ENCODE assay signal across 1 cellular context in the genomic region with DNA sequence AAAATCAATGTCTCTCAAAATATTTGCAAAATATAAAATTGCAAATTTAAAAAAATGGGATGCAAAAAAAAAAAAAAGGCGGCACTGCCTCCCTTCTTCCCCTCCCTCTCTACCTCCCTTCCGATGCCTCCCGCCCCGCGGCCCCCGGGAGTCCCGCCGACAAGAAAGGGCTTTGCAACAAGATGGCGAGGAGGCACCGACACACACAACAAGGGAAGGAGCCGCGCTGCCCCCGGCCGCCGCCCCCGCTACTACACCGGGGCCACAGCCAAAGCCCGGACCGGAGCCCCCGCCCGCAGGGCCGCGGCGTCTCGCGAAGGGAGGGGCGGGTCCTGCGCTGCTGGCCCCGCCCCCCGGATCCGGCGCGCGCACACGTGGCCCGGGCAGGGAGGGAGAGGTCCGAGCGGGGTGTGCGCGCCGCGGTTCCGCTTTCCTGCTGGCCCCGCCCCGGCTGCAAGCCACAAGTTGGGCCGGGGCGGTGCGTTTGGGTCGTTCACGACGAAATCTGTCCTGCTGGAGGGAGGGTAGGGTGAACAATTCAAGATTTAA.
TF ChIP-seq lines count a peak whose summit lies in the region.

MNT (minus strand) TSS at position 184 of the 549 bp plus-strand sequence. CDS start 348 bp downstream, outside the sequence.

TF ChIP-seq in K562, 482 proteins besides CTCF, POLR2A, EP300 and RAD21 (continued from another document and continues in another):
- TF ChIP-seq ZNF318 (IDR thresholded peaks at IDR 0.05; ENCODE audit: borderline replicate concordance in 1 of 2, low read depth in 1 of 2) (no peak), SMARCC2 (IDR thresholded peaks at IDR 0.05; ENCODE audit: low read depth) (no peak), MBD2 (IDR thresholded peaks at IDR 0.05; ENCODE audit: borderline replicate concordance, low read depth) (no peak), XRCC3 (IDR thresholded peaks at IDR 0.05) (no peak), MTA1 (IDR thresholded peaks at IDR 0.05; ENCODE audit: borderline replicate concordance) (no peak), FOXJ2 (tag; IDR thresholded peaks at IDR 0.05) (peak; percentile 15; the same call in 1 of the 2 replicates), TBP (optimal IDR thresholded peaks at IDR 0.05; ENCODE audit: low read depth, low read length) (peak; percentile 75), HOXB6 (CRISPR knock-in tag; IDR thresholded peaks at IDR 0.05; ENCODE audit: borderline replicate concordance) (no peak), ZNF239 (CRISPR knock-in tag; IDR thresholded peaks at IDR 0.05) (no peak), HMGN3 (IDR thresholded peaks at IDR 0.05; ENCODE audit: borderline replicate concordance, extremely low read depth, insufficient read length, low read depth, low read length) (peak; percentile 42), FOXM1 (IDR thresholded peaks at IDR 0.05; ENCODE audit: low read depth) (peak; percentile 53; the same call in 1 of the 2 replicates), FOXM1 (CRISPR knock-in tag; IDR thresholded peaks at IDR 0.05; ENCODE audit: low read depth) (no peak), ZNF24 (IDR thresholded peaks at IDR 0.05) (no peak), MGA (IDR thresholded peaks at IDR 0.05) (no peak), VEZF1 (CRISPR knock-in tag; IDR thresholded peaks at IDR 0.05) (peak; percentile 92), ATF7 (IDR thresholded peaks at IDR 0.05) (no peak), MYC (IDR thresholded peaks at IDR 0.05; ENCODE audit: low read depth, low read length) (peak; percentile 71; the same call in 1 of the 2 replicates), MYC (CRISPR knock-in tag; IDR thresholded peaks at IDR 0.05; ENCODE audit: borderline replicate concordance, low read depth) (no peak), PCBP1 (IDR thresholded peaks at IDR 0.05; ENCODE audit: low read depth, low read length, poor library complexity, severe bottlenecking) (no peak), HMBOX1 (IDR thresholded peaks at IDR 0.05) (no peak)
- TF ChIP-seq, protein P1, sequence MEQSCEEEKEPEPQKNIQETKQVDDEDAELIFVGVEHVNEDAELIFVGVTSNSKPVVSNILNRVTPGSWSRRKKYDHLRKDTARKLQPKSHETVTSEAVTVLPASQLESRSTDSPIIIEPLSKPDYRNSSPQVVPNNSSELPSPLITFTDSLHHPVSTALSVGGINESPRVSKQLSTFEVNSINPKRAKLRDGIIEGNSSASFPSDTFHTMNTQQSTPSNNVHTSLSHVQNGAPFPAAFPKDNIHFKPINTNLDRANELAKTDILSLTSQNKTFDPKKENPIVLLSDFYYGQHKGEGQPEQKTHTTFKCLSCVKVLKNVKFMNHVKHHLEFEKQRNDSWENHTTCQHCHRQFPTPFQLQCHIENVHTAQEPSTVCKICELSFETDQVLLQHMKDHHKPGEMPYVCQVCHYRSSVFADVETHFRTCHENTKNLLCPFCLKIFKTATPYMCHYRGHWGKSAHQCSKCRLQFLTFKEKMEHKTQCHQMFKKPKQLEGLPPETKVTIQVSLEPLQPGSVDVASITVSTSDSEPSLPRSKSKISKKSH (CRISPR knock-in tag; IDR thresholded peaks at IDR 0.05): no peak
